Comparison of ENCODE assay signal across 1 cellular context in genomic region chr1:194067772-194068171, GRCh38.
TF ChIP-seq lines count a peak whose summit lies in the region.

No MANE protein-coding gene starts in this region.

TF ChIP-seq in GM23338, 12 proteins besides CTCF, POLR2A, EP300 and RAD21 (continued from another document):
- TF ChIP-seq ZNF462 (CRISPR knock-in tag; IDR thresholded peaks at IDR 0.05) (no peak), ZNF331 (CRISPR knock-in tag; IDR thresholded peaks at IDR 0.05; ENCODE audit: low read depth) (no peak), EZH2 (IDR thresholded peaks at IDR 0.05; ENCODE audit: low read depth, unreplicated experiment) (no peak), ETS1 (IDR thresholded peaks at IDR 0.05) (no peak)
